Comparison of ENCODE assay signal across 8 cellular contexts in the genomic region with DNA sequence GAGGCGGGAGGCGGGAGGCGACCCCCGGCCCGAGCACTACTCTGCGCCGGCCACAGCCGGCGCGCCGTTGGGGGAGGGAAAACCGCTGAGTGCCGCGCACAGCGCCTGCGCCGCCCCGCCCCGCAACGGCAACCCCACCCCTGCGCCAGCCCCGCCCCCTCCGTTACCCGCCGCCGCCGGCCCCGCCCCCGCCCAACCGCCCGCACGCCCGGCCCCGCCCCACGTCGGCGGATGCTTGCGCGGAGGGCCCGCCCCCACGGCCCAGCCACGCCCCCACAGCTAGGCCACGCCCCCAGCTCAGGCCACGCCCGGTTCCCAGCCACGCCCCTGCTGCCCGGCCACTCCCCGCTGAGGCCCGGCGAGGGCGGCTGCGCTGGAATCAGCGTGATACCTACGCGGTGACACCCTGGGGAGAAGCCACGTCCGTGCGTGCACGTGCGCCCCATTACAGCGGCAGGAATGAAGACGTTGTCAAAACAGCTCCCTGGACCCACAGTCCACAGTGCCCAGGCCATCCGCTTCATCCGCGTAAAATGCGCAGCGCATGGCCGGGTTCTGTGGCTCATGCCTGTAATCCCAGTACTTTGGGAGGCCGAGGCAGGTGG. TPM values are rescaled to one million over a fixed set of nuclear protein-coding genes. Genes with fewer than 3 reads are reported as not detected.
DNase-seq lines count a peak whose midpoint lies in the region; ATAC-seq and TF ChIP-seq lines count a peak whose summit lies in the region.

TSS of gene TCFL5 (minus strand) at position 91 of the 605 bp plus-strand sequence. CDS start 152 bp downstream, outside the sequence.

- H4K12ac ChIP-seq in trophoblast cell (ENCODE audit: low read depth, low read length), result peak within 1 kb of the TSS; percentile 67

- peaks cover 5 to 11% of the 10 kb centered on the region in 2 experiments for H3K4me1 ChIP-seq in trophoblast cell (ENCODE audit: control insufficient read depth in 1 of 2, insufficient read depth in 2 of 2, low read length in 2 of 2)
- H3K4me1 ChIP-seq in tibial artery, result peaks cover 0 to 16% (median 12%) of the 10 kb centered on the region in 4 donors

- H3K27ac ChIP-seq in trophoblast cell (ENCODE audit: low read depth, low read length), result no peak within 1 kb of the TSS
- H3K27ac ChIP-seq in tibial artery, result peak within 1 kb of the TSS; percentile 54 to 65

- H3K9me3 Mint-ChIP-seq in activated naive CD8-positive, alpha-beta T cell (ENCODE audit: low read depth), result no peaks in the 10 kb centered on the region

- no CpG with 5 or more reads among the region's 69 CpGs for WGBS in trophoblast cell (ENCODE audit: extremely low coverage, insufficient coverage, insufficient read length)

- no peak within 1 kb of the TSS for H2BK120ac ChIP-seq in trophoblast cell (ENCODE audit: insufficient read depth, low read length, poor library complexity)

- peaks cover 3% of the 10 kb centered on the region for H3K79me2 ChIP-seq in trophoblast cell (ENCODE audit: control insufficient read depth, insufficient read depth, low read length, poor library complexity)

- peak within 1 kb of the TSS; percentile 76 for H3K27ac Mint-ChIP-seq in activated naive CD8-positive, alpha-beta T cell

- H3K9me3 ChIP-seq in trophoblast cell (ENCODE audit: insufficient read depth, low read depth, low read length) (peaks cover 1% of the 10 kb centered on the region), tibial artery (no peaks in the 10 kb centered on the region)

- H3K79me1 ChIP-seq in trophoblast cell (ENCODE audit: low read length), result peaks cover 4% of the 10 kb centered on the region

- peak within 1 kb of the TSS; percentile 87 for H4K8ac ChIP-seq in trophoblast cell (ENCODE audit: low read depth, low read length)

- DNase-seq in DMS79 (lab: John Stamatoyannopoulos, UW), result peak; percentile 18
- DNase-seq in GOT3 (lab: John Stamatoyannopoulos, UW), result peak; percentile 92
- peak; percentile 48 for DNase-seq in M059J (ENCODE audit: low read depth)
- DNase-seq in SKM-1 treated with dmso at 0.1 percent for 144 hours (lab: John Stamatoyannopoulos, UW; ENCODE audit: unreplicated experiment), result peak; percentile 87
- peak; percentile 93 for DNase-seq in Right ventricle myocardium superior
- peak; percentile 86 to 91 for DNase-seq in trophoblast cell
- peak; percentile 75 to 93 for DNase-seq in tibial artery

- H2BK5ac ChIP-seq in trophoblast cell (ENCODE audit: low read depth, low read length, poor library complexity), result no peak within 1 kb of the TSS

- H3K4ac ChIP-seq in trophoblast cell (ENCODE audit: low read depth, low read length), result no peak within 1 kb of the TSS

- H3K4me2 ChIP-seq in trophoblast cell (ENCODE audit: low read length), result peak within 1 kb of the TSS; percentile 52

- H3K18ac ChIP-seq in trophoblast cell (ENCODE audit: low read length), result peak within 1 kb of the TSS; percentile 96

- H3K23ac ChIP-seq in trophoblast cell (ENCODE audit: low read length), result no peak within 1 kb of the TSS

- H3K27me3 ChIP-seq in trophoblast cell (ENCODE audit: insufficient read depth, low read length) (peaks cover 12% of the 10 kb centered on the region), tibial artery (no peaks in the 10 kb centered on the region)

- peak within 1 kb of the TSS; percentile 89 for H3K14ac ChIP-seq in trophoblast cell (ENCODE audit: low read length)

- H2BK12ac ChIP-seq in trophoblast cell (ENCODE audit: low read length), result peak within 1 kb of the TSS; percentile 50

- peak within 1 kb of the TSS; percentile 61 for H4K91ac ChIP-seq in trophoblast cell (ENCODE audit: low read depth, low read length)

- H3K9ac ChIP-seq in trophoblast cell (ENCODE audit: low read length), result no peak within 1 kb of the TSS

- ATAC-seq in Right ventricle myocardium superior (ENCODE audit: poor library complexity), result peak; percentile 99

- intact Hi-C loops in Right ventricle myocardium superior (cut with DNase I) (no loop called here), tibial artery (cut with DNase I; ENCODE audit: low total_unique reads) (loop anchor here (10.0 kb wide), 1 partner anchor 57 kb away; the partner anchor contains the start of gene OGFR)

- H2AK5ac ChIP-seq in trophoblast cell (ENCODE audit: low read length), result no peak within 1 kb of the TSS

- H3K36me3 ChIP-seq in trophoblast cell (ENCODE audit: control insufficient read depth in 1 of 2, insufficient read depth in 2 of 2, low read length in 2 of 2) (peaks cover 6 to 7% of the 10 kb centered on the region in 2 experiments), tibial artery (peaks cover 0 to 6% (median 0%) of the 10 kb centered on the region in 3 donors)

- H3K4me3 ChIP-seq in trophoblast cell (ENCODE audit: low read depth, low read length) (peak within 1 kb of the TSS; percentile 83), tibial artery (peak within 1 kb of the TSS; percentile 54 to 55)

- H3K27me3 Mint-ChIP-seq in activated naive CD8-positive, alpha-beta T cell, result no peaks in the 10 kb centered on the region

- no peak for TF ChIP-seq CTCF in tibial artery (IDR thresholded peaks at IDR 0.05)

- H3K4me3 Mint-ChIP-seq in activated naive CD8-positive, alpha-beta T cell, result peak within 1 kb of the TSS; percentile 79

- H3K4me1 Mint-ChIP-seq in activated naive CD8-positive, alpha-beta T cell (ENCODE audit: low read depth), result peaks cover 24% of the 10 kb centered on the region

- H2AFZ ChIP-seq in trophoblast cell (ENCODE audit: insufficient read depth, low read length, poor library complexity), result peak within 1 kb of the TSS; percentile 91

- peaks cover 5% of the 10 kb centered on the region for H3K36me3 Mint-ChIP-seq in activated naive CD8-positive, alpha-beta T cell

RNA-seq across cellular contexts. Expression of gene TCFL5, which starts in this region (rescaled TPM):
- 13.8 and 19.1 TPM in 2 replicates for total RNA-seq in M059J (2014; rRNA removed; shearing (Covaris generic))
- total RNA-seq in Right ventricle myocardium superior, result 6.1 TPM
- 4.6 and 5.0 TPM in 2 replicates for polyA plus RNA-seq in trophoblast cell (2013)

Comparison
In these comparisons a context has a peak if more than half of its experiments do, and no peak if none do; other contexts are left out.
1. DNase-seq: peak in every context shown above with its lines; median percentile 93 in Right ventricle myocardium superior; 92 in GOT3; 88 in trophoblast cell; 87 in SKM-1 treated with dmso at 0.1 percent for 144 hours; 84 in tibial artery; 48 in M059J; 18 in DMS79.